31 cellular contexts compared by ENCODE assay signal in genomic region chr2:223217373-223217772, GRCh38.
"Had no signal": no experiment of that assay in that cellular context is flagged by ENCODE, and none has a peak within 500 bp of the region (broad histone marks: within the 10 kb centered on the region; RNA-seq: fewer than 3 reads in every experiment).

No MANE protein-coding gene starts in this region.

- H3K27ac ChIP-seq: adrenal gland, body of pancreas, foreskin keratinocyte, heart left ventricle, pancreas, prostate gland, sigmoid colon, stomach, tibial artery, upper lobe of right lung, WERI-Rb-1 had no signal

- DNase-seq: activated CD4-positive, alpha-beta T cell treated with anti-CD3 and anti-CD28 coated beads for 48 hours; activated CD4-positive, alpha-beta T cell treated with anti-CD3 and anti-CD28 coated beads, Interleukin-2, amount 50 U/mL, for 48 hours; activated CD8-positive, alpha-beta memory T cell treated with anti-CD3 and anti-CD28 coated beads for 24 hours; activated effector memory CD4-positive, alpha-beta T cell treated with anti-CD3 and anti-CD28 coated beads, Interleukin-2, amount 50 U/mL, for 16 hours; activated naive CD4-positive, alpha-beta T cell treated with anti-CD3 and anti-CD28 coated beads for 36 hours; activated naive CD8-positive, alpha-beta T cell treated with anti-CD3 and anti-CD28 coated beads for 36 hours; adrenal gland; aorta; body of pancreas; caudate nucleus; cortex of kidney; effector memory CD8-positive, alpha-beta T cell; foreskin keratinocyte; heart left ventricle; hypothalamus; immature natural killer cell; naive thymus-derived CD8-positive, alpha-beta T cell; nucleus accumbens; pancreas; sigmoid colon; stimulated activated CD4-positive, alpha-beta T cell treated with anti-CD3 and anti-CD28 coated beads, Interleukin-15, amount 100 ng/mL, for 24 hours; stimulated activated CD4-positive, alpha-beta T cell treated with anti-CD3 and anti-CD28 coated beads, Interleukin-2, amount 100 ng/mL, for 24 hours; stimulated activated naive B cell treated with anti-CD40 and anti-IgM and Interleukin-4, amounts not matched to agents 10 μg/mL and 1 μg/mL and 100 μg/mL, for 72 hours; stomach; tibial artery; upper lobe of right lung; WERI-Rb-1 had no signal

- ATAC-seq: activated CD4-positive, CD25-positive, alpha-beta regulatory T cell treated with anti-CD3 and anti-CD28 coated beads, Interleukin-2, amount 50 U/mL, for 24 hours; body of pancreas; effector memory CD8-positive, alpha-beta T cell; esophagus mucosa; foreskin keratinocyte; heart left ventricle; naive thymus-derived CD8-positive, alpha-beta T cell; pancreas; stimulated activated naive B cell treated with anti-CD40 and anti-IgM and Interleukin-4, amounts not matched to agents 10 μg/mL and 1 μg/mL and 100 μg/mL, for 72 hours; upper lobe of right lung had no signal

- H3K36me3 ChIP-seq: adrenal gland, heart left ventricle, pancreas, prostate gland, sigmoid colon, stomach, tibial artery, upper lobe of right lung, WERI-Rb-1 had no signal

- H3K27me3 ChIP-seq: adrenal gland, body of pancreas, heart left ventricle, pancreas, sigmoid colon, stomach, tibial artery, upper lobe of right lung had no signal

- H3K9me3 ChIP-seq: adrenal gland, body of pancreas, pancreas, prostate gland, sigmoid colon, stomach, tibial artery, upper lobe of right lung had no signal

- H3K4me3 ChIP-seq: adrenal gland, body of pancreas, heart left ventricle, pancreas, prostate gland, sigmoid colon, stomach, tibial artery, upper lobe of right lung had no signal

- H3K4me1 ChIP-seq: adrenal gland, heart left ventricle, upper lobe of right lung had no signal

- FAIRE-seq: endothelial cell of umbilical vein had no signal
